Comparison of ENCODE assay signal across 18 cellular contexts in the genomic region with DNA sequence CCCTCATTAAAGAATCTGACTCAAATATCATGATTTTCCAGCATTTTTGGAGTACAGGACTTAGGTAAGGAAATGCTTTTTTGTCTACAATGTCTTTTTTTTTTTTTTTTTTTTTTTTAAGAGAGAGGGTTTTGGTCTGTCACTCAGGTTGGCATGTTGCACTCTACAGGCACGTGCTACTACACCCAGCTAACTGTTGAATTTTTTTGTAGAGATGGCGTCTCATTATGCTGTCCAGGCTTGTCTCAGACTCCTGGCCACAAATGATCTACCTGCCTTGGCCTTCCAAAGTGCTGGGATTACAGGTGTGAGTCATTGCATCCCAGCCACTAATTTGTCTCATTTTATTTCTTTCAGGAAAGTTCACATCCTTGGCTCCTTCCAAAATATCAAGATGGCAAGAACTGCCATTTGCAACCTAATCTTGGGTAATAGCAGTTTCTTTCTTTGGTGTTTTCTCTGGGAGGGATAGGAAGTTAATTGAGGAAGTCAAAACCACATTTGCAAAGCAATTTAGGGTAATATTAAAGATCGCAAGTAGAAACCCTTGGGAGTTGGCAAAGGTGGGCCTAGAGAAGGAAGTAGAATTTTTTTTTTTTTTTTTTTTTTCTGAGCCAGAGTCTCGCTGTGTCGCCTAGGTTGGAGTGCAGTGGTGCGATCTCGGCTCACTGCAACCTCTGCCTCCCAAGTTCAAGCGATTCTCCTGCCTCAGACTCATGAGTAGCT. TPM values are rescaled to one million over a fixed set of nuclear protein-coding genes. Genes with fewer than 3 reads are reported as not detected.
DNase-seq lines count a peak whose midpoint lies in the region; ATAC-seq and TF ChIP-seq lines count a peak whose summit lies in the region.
"Had no signal": no experiment of that assay in that cellular context is flagged by ENCODE, and none has a peak within 500 bp of the region (broad histone marks: within the 10 kb centered on the region; RNA-seq: fewer than 3 reads in every experiment).

No MANE protein-coding gene starts in this region.

- no peaks in the 10 kb centered on the region for H3K9me3 Mint-ChIP-seq in CD14-positive monocyte
- no peaks in the 10 kb centered on the region for H3K9me3 Mint-ChIP-seq in WTC11
- H3K9me3 Mint-ChIP-seq: central memory CD8-positive, alpha-beta T cell had no signal

- H3K9me3 ChIP-seq in Karpas-422 (ENCODE audit: low read length) = no peaks in the 10 kb centered on the region
- H3K9me3 ChIP-seq: thoracic aorta had no signal

- H3K27ac Mint-ChIP-seq in CD14-positive monocyte (peak overlapping the region; percentile 70 to 90 (median 86)), WTC11 (no peak overlapping the region; the same call in 1 of the 2 replicates)

- peaks cover 25% of the 10 kb centered on the region for H3K4me1 Mint-ChIP-seq in CD14-positive monocyte
- H3K4me1 Mint-ChIP-seq in WTC11 = no peaks in the 10 kb centered on the region

- H3K79me2 ChIP-seq in Karpas-422 (ENCODE audit: low read length) = peaks cover 63% of the 10 kb centered on the region

- no peaks in the 10 kb centered on the region for H3K9me2 ChIP-seq in Karpas-422 (replicated peaks; ENCODE audit: insufficient read depth, low read length)

- no peaks in the 10 kb centered on the region for H3K27me3 Mint-ChIP-seq in CD14-positive monocyte (ENCODE audit: low read depth in 3 of 3)
- no peaks in the 10 kb centered on the region for H3K27me3 Mint-ChIP-seq in WTC11 (ENCODE audit: low read depth)
- H3K27me3 Mint-ChIP-seq: central memory CD8-positive, alpha-beta T cell had no signal

- peaks cover 31% of the 10 kb centered on the region for H3K4me1 ChIP-seq in Karpas-422 (ENCODE audit: low read length)

- peak overlapping the region; percentile 83 for H3K27ac ChIP-seq in Karpas-422 (ENCODE audit: low read length)
- H3K27ac ChIP-seq: thoracic aorta had no signal

- POLR2A ChIA-PET in WTC11 (lab: Charles Lee) = no interaction called here

- CTCF ChIA-PET in WTC11 (lab: Charles Lee) = no interaction called here

- intact Hi-C loops in CD14-positive monocyte (cut with micrococcal nuclease) = no loop called here

- DNase-seq in CD14-positive monocyte (ENCODE audit: low spot score) (no peak), Karpas-422 (peak; percentile 85), SKM-1 treated with dmso at 0.1 percent for 144 hours (lab: John Stamatoyannopoulos, UW; ENCODE audit: unreplicated experiment) (peak; percentile 94), germinal center (ENCODE audit: low spot score) (peak; percentile 52), WTC11 (ENCODE audit: low spot score) (no peak), DMS 273 (lab: John Stamatoyannopoulos, UW; ENCODE audit: unreplicated experiment) (no peak), GM03348 (ENCODE audit: low spot score) (no peak), NCI-H2196 treated with DMSO at 0.1 percent for 48 hours (lab: John Stamatoyannopoulos, UW; ENCODE audit: unreplicated experiment) (no peak)
- DNase-seq: activated CD4-positive, CD25-positive, alpha-beta regulatory T cell; DMS53; head of caudate nucleus; IMR-90; left cardiac atrium; NCI-H524 treated with DMSO at 0.1 percent for 48 hours; retina; SHP77 had no signal

- H3K4me2 ChIP-seq in Karpas-422 (ENCODE audit: low read depth, low read length, poor library complexity, severe bottlenecking) = peak overlapping the region; percentile 40

- no peak for TF ChIP-seq CTCF in CD14-positive monocyte (IDR thresholded peaks at IDR 0.05)
- no peak for TF ChIP-seq CTCF in WTC11 (IDR thresholded peaks at IDR 0.05)

- no peak overlapping the region for H3K9ac ChIP-seq in Karpas-422 (ENCODE audit: low read length)

- H3K4me3 ChIP-seq in Karpas-422 (ENCODE audit: low read length) = no peak overlapping the region
- H3K4me3 ChIP-seq: thoracic aorta had no signal

- H3K36me3 Mint-ChIP-seq in CD14-positive monocyte (peaks cover 16 to 23% of the 10 kb centered on the region in 2 donors), WTC11 (peaks cover 27% of the 10 kb centered on the region)

- H3K27me3 ChIP-seq in Karpas-422 (ENCODE audit: low read length) = no peaks in the 10 kb centered on the region

- peak overlapping the region; percentile 59 to 70 for H3K4me3 Mint-ChIP-seq in CD14-positive monocyte
- H3K4me3 Mint-ChIP-seq in WTC11 = no peak overlapping the region
- H3K4me3 Mint-ChIP-seq: central memory CD8-positive, alpha-beta T cell had no signal

- H2AFZ ChIP-seq in Karpas-422 (ENCODE audit: low read length) = no peak overlapping the region

- ATAC-seq in WTC11 = no peak
- ATAC-seq: left cardiac atrium had no signal

- peaks cover 5% of the 10 kb centered on the region; the same call in 1 of the 2 replicates for H4K20me1 ChIP-seq in Karpas-422 (ENCODE audit: insufficient read depth, low read depth, low read length)

- H3K36me3 ChIP-seq in Karpas-422 (ENCODE audit: insufficient read depth, low read length) = peaks cover 67% of the 10 kb centered on the region
- H3K36me3 ChIP-seq: thoracic aorta had no signal

TF ChIP-seq in WTC11, 78 proteins besides CTCF, POLR2A, EP300 and RAD21 (continues in another document):
- TF ChIP-seq, protein P1, sequence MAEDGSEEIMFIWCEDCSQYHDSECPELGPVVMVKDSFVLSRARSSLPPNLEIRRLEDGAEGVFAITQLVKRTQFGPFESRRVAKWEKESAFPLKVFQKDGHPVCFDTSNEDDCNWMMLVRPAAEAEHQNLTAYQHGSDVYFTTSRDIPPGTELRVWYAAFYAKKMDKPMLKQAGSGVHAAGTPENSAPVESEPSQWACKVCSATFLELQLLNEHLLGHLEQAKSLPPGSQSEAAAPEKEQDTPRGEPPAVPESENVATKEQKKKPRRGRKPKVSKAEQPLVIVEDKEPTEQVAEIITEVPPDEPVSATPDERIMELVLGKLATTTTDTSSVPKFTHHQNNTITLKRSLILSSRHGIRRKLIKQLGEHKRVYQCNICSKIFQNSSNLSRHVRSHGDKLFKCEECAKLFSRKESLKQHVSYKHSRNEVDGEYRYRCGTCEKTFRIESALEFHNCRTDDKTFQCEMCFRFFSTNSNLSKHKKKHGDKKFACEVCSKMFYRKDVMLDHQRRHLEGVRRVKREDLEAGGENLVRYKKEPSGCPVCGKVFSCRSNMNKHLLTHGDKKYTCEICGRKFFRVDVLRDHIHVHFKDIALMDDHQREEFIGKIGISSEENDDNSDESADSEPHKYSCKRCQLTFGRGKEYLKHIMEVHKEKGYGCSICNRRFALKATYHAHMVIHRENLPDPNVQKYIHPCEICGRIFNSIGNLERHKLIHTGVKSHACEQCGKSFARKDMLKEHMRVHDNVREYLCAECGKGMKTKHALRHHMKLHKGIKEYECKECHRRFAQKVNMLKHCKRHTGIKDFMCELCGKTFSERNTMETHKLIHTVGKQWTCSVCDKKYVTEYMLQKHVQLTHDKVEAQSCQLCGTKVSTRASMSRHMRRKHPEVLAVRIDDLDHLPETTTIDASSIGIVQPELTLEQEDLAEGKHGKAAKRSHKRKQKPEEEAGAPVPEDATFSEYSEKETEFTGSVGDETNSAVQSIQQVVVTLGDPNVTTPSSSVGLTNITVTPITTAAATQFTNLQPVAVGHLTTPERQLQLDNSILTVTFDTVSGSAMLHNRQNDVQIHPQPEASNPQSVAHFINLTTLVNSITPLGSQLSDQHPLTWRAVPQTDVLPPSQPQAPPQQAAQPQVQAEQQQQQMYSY (CRISPR knock-in tag; IDR thresholded peaks at IDR 0.05) = no peak
- TF ChIP-seq TEAD4 (CRISPR knock-in tag; IDR thresholded peaks at IDR 0.05) (no peak), IRF2 (CRISPR knock-in tag; IDR thresholded peaks at IDR 0.05; ENCODE audit: borderline replicate concordance, low read depth) (no peak), NR2C2 (CRISPR knock-in tag; IDR thresholded peaks at IDR 0.05) (no peak), NFATC4 (CRISPR knock-in tag; IDR thresholded peaks at IDR 0.05) (no peak), TP53 (CRISPR knock-in tag; IDR thresholded peaks at IDR 0.05) (no peak)
- TF ChIP-seq, protein P2, sequence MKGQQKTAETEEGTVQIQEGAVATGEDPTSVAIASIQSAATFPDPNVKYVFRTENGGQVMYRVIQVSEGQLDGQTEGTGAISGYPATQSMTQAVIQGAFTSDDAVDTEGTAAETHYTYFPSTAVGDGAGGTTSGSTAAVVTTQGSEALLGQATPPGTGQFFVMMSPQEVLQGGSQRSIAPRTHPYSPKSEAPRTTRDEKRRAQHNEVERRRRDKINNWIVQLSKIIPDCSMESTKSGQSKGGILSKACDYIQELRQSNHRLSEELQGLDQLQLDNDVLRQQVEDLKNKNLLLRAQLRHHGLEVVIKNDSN (CRISPR knock-in tag; IDR thresholded peaks at IDR 0.05) = no peak
- TF ChIP-seq, protein P3, sequence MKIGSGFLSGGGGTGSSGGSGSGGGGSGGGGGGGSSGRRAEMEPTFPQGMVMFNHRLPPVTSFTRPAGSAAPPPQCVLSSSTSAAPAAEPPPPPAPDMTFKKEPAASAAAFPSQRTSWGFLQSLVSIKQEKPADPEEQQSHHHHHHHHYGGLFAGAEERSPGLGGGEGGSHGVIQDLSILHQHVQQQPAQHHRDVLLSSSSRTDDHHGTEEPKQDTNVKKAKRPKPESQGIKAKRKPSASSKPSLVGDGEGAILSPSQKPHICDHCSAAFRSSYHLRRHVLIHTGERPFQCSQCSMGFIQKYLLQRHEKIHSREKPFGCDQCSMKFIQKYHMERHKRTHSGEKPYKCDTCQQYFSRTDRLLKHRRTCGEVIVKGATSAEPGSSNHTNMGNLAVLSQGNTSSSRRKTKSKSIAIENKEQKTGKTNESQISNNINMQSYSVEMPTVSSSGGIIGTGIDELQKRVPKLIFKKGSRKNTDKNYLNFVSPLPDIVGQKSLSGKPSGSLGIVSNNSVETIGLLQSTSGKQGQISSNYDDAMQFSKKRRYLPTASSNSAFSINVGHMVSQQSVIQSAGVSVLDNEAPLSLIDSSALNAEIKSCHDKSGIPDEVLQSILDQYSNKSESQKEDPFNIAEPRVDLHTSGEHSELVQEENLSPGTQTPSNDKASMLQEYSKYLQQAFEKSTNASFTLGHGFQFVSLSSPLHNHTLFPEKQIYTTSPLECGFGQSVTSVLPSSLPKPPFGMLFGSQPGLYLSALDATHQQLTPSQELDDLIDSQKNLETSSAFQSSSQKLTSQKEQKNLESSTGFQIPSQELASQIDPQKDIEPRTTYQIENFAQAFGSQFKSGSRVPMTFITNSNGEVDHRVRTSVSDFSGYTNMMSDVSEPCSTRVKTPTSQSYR (CRISPR knock-in tag; IDR thresholded peaks at IDR 0.05) = no peak

RNA-seq across cellular contexts. Expression of a gene that starts 15.5 kb away (rescaled TPM):
- polyA plus RNA-seq in CD14-positive monocyte = 10 to 100 TPM; 10.8 to 14.0 TPM
- 28.3 and 52.2 TPM in 2 replicates for total RNA-seq in Karpas-422 (2014; rRNA removed; shearing (Covaris generic); ENCODE audit: low replicate concordance)
- total RNA-seq in WTC11 (2021) = 23.2 to 25.5 TPM (median 24.0 TPM) in 3 replicates

Comparison
In these comparisons a context has a peak if more than half of its experiments do, and no peak if none do; other contexts are left out.
1. DNase-seq: peak in Karpas-422 (single experiment), SKM-1 treated with dmso at 0.1 percent for 144 hours (single experiment) and germinal center (single experiment); none in CD14-positive monocyte (single experiment), WTC11 (single experiment), DMS 273 (single experiment), GM03348 (single experiment) and NCI-H2196 treated with DMSO at 0.1 percent for 48 hours (single experiment).